ENCODE assay signal across 15 cellular contexts in the genomic region with DNA sequence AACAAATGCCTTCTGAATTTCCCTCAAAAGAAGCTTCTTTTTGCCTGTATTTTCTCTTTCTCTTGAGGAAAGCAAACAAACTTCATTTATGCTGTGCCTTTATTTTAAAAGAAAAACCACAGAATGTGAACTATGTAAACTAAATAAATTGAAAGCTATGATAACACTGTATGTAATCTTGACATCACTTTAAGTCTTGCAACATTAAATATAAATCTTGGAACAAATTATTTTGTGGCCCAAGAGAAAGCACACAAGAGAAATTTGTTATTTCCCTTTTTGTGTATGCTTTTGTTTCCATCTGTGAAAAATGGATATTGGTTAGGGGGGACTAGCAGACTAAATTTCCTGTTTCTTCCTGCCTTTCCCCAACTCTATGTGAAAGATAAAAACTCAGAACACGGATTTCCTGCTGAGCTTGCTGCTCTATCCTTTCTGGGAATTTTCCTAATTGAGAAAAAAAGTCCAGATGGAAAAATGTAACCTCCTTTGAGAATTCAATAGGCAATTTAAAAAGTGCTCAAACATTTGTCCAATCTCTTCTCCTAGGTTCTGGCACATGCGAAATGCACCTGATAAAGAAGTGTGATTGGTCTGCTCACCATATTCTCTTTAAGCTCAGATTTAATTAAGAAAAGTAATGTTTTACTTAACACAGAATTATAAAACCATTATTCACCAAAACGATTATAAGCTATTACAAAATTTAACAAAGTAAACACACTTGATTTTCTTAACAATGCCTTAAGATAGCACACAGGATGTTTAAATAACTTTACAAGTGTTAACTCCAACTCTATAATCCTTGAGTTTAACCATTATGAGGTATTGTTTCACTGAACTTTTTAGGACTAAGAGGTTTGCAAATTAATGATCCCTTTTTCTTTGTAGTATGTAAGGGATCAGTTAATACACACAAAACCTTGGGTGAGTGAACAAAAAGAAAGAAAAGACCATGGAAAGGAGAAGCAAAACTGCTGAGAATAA. TPM values are rescaled to one million over a fixed set of nuclear protein-coding genes. Genes with fewer than 3 reads are reported as not detected.
DNase-seq lines count a peak whose midpoint lies in the region; ATAC-seq, FAIRE-seq and TF ChIP-seq lines count a peak whose summit lies in the region.
"Had no signal": no experiment of that assay in that cellular context is flagged by ENCODE, and none has a peak within 500 bp of the region (broad histone marks: within the 10 kb centered on the region; RNA-seq: fewer than 3 reads in every experiment).

No MANE protein-coding gene starts in this region.

- peak overlapping the region; percentile 28 for H3K27ac Mint-ChIP-seq in progenitor cell of endocrine pancreas
- H3K27ac Mint-ChIP-seq: activated B cell treated with CpG ODN at 0.5 μM for 24 hours had no signal

- ATAC-seq in GM21723 (IDR thresholded peaks at IDR 0.05; ENCODE audit: unreplicated experiment) = no peak

- DNase-seq in SK-N-MC (ENCODE audit: low read depth, low spot score) = no peak
- DNase-seq in fibroblast of lung (ENCODE audit: low read depth in 2 of 2) = peak; percentile 51 to 93
- DNase-seq in progenitor cell of endocrine pancreas (ENCODE audit: low spot score, unreplicated experiment) = no peak
- DNase-seq in GM20000 (ENCODE audit: low spot score) = no peak
- no peak for DNase-seq in ACHN
- no peak for DNase-seq in foreskin melanocyte
- DNase-seq: activated B cell treated with CpG ODN at 0.5 μM for 24 hours; amygdala; H7; NCI-H1436 treated with DMSO at 0.1 percent for 48 hours; NCI-H748 treated with DMSO at 0.1 percent for 48 hours; stimulated activated naive CD4-positive, alpha-beta T cell treated with Interleukin-2 at 50 U/mL for 16 hours had no signal

- TF ChIP-seq CTCF in fibroblast of lung (conservative IDR thresholded peaks at IDR 0.05 in 1 of 2, IDR thresholded peaks at IDR 0.05 in 1 of 2; ENCODE audit: low read depth in 1 of 2, low read length in 2 of 2) (no peak), progenitor cell of endocrine pancreas (IDR thresholded peaks at IDR 0.05; ENCODE audit: unreplicated experiment) (no peak), GM20000 (IDR thresholded peaks at IDR 0.05; ENCODE audit: extremely low read depth, missing control alignments) (no peak)

- no peak overlapping the region for H3K4me3 Mint-ChIP-seq in progenitor cell of endocrine pancreas (ENCODE audit: low read depth)
- H3K4me3 Mint-ChIP-seq: activated B cell treated with CpG ODN at 0.5 μM for 24 hours had no signal

- H3K4me1 Mint-ChIP-seq in progenitor cell of endocrine pancreas (ENCODE audit: low read depth) = peaks cover 24% of the 10 kb centered on the region
- H3K4me1 Mint-ChIP-seq: activated B cell treated with CpG ODN at 0.5 μM for 24 hours had no signal

- H3K36me3 ChIP-seq in SK-N-MC (ENCODE audit: insufficient read depth, low read length) (no peaks in the 10 kb centered on the region), fibroblast of lung (ENCODE audit: control insufficient read depth, insufficient read depth, low read length) (no peaks in the 10 kb centered on the region)

- H3K27me3 ChIP-seq in fibroblast of lung (ENCODE audit: control insufficient read depth, insufficient read depth, low read length) = no peaks in the 10 kb centered on the region

- H3K4me1 ChIP-seq in fibroblast of lung (ENCODE audit: control insufficient read depth, extremely low read depth, insufficient read depth, low read length) = peaks cover 10% of the 10 kb centered on the region

- H3K27me3 Mint-ChIP-seq in progenitor cell of endocrine pancreas = no peaks in the 10 kb centered on the region
- H3K27me3 Mint-ChIP-seq: activated B cell treated with CpG ODN at 0.5 μM for 24 hours had no signal

- H3K4me3 ChIP-seq in SK-N-MC (peak overlapping the region; percentile 45), fibroblast of lung (replicated peaks in 1 of 4; ENCODE audit: control extremely low read depth in 1 of 4, insufficient read depth in 1 of 4, low read depth in 3 of 4, low read length in 4 of 4) (peak overlapping the region in 3 of 4 experiments; percentile 17 to 34 (median 23))

- in situ Hi-C loops in ACHN (cut with HindIII; ENCODE audit: low pct_ligation_motif_present, low pct_unique_long_range_greater_than_20kb, low sequenced_read_pairs) = loop anchor here (25.0 kb wide), 1 partner anchor 262 kb away; no protein-coding TSS in a partner anchor

- peak; percentile 96 for FAIRE-seq in G401.6 (lab: Jason Lieb, UNC)
- FAIRE-seq: keratinocyte had no signal

- H3K9me3 ChIP-seq in SK-N-MC (ENCODE audit: low read depth, low read length) = no peaks in the 10 kb centered on the region
- no peaks in the 10 kb centered on the region for H3K9me3 ChIP-seq in fibroblast of lung (ENCODE audit: control insufficient read depth, insufficient read depth, low read depth, low read length)

- H3K79me2 ChIP-seq in fibroblast of lung (ENCODE audit: control insufficient read depth, insufficient read depth, low read length) = no peaks in the 10 kb centered on the region

- peaks cover 13% of the 10 kb centered on the region for H3K9me3 Mint-ChIP-seq in progenitor cell of endocrine pancreas (ENCODE audit: low read depth)

- H3K4me2 ChIP-seq in fibroblast of lung (ENCODE audit: extremely low read depth, insufficient read depth, low read length) = peak overlapping the region; percentile 93

- peak overlapping the region; percentile 44 for H3K9ac ChIP-seq in SK-N-MC (ENCODE audit: insufficient read length)
- no peak overlapping the region for H3K9ac ChIP-seq in fibroblast of lung (ENCODE audit: insufficient read depth, low read length)

- peak overlapping the region; percentile 33 for H2AFZ ChIP-seq in fibroblast of lung (ENCODE audit: low read length)

- H3K36me3 Mint-ChIP-seq in progenitor cell of endocrine pancreas (ENCODE audit: insufficient read depth) = peaks cover 1% of the 10 kb centered on the region

- H3K27ac ChIP-seq in SK-N-MC (peak overlapping the region; percentile 88), fibroblast of lung (ENCODE audit: insufficient read depth, low read length) (peak overlapping the region; percentile 78)

- no peaks in the 10 kb centered on the region for H4K20me1 ChIP-seq in fibroblast of lung (ENCODE audit: control insufficient read depth, extremely low read depth, insufficient read depth, low read length)

RNA-seq across cellular contexts. Expression of gene TFPI, which starts 21.1 kb away (rescaled TPM):
- 111 and 117 TPM in 2 replicates for total RNA-seq in fibroblast of lung
- polyA plus RNA-seq in fibroblast of lung = 141 and 274 TPM in 2 replicates
- polyA plus RNA-seq in fibroblast of lung (2012) = 74.5 and 168 TPM in 2 replicates
- 12.9 and 40.0 TPM in 2 replicates for polyA minus RNA-seq in fibroblast of lung (ENCODE audit: low replicate concordance)
- 17.5 and 23.5 TPM in 2 replicates for total RNA-seq in progenitor cell of endocrine pancreas
- total RNA-seq: activated B cell treated with CpG ODN at 0.5 μM for 24 hours had no signal

Comparison
In these comparisons a context has a peak if more than half of its experiments do, and no peak if none do; other contexts are left out.
1. DNase-seq: peak in fibroblast of lung (2 of 2); none in SK-N-MC (single experiment), progenitor cell of endocrine pancreas (single experiment), GM20000 (single experiment), ACHN (single experiment) and foreskin melanocyte (single experiment).